In the genomic region with DNA sequence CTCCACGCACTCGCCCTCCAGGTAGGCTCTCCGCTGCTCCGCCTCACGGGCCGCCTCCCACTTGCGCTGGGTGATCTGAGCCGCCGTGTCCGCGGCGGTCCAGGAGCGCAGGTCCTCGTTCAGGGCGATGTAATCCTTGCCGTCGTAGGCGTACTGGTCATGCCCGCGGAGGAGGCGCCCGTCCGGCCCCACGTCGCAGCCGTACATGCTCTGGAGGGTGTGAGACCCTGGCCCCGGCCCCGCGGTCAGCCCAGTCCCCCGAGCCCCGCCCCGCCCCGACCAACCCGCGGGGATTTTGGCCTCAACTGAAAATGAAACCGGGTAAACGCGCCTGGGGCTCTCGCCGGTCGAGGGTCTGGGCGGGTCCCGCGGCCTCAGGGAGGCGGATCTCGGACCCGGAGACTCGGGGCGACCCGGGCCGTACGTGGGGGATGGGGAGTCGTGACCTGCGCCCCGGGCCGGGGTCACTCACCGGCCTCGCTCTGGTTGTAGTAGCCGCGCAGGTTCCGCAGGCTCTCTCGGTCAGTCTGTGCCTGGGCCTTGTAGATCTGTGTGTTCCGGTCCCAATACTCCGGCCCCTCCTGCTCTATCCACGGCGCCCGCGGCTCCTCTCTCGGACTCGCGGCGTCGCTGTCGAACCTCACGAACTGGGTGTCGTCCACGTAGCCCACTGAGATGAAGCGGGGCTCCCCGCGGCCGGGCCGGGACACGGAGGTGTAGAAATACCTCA, we compare ENCODE assay signal across 8 cellular contexts. TPM values are rescaled to one million over a fixed set of nuclear protein-coding genes. Genes with fewer than 3 reads are reported as not detected.
DNase-seq lines count a peak whose midpoint lies in the region; ATAC-seq and TF ChIP-seq lines count a peak whose summit lies in the region.

No MANE protein-coding gene starts in this region.

- H3K27me3 Mint-ChIP-seq in activated T-helper 17 cell treated with anti-CD3 and anti-CD28 coated beads, Interleukin-2, amount 50 U/mL, for 72 hours: no peaks in the 10 kb centered on the region
- H3K27me3 Mint-ChIP-seq in progenitor cell of endocrine pancreas: peaks cover 78% of the 10 kb centered on the region

- CTCF ChIA-PET in IMR-90 (lab: Yijun Ruan, JAX): no interaction called here

- H2AK5ac ChIP-seq in IMR-90 (ENCODE audit: low read depth, low read length): no peak overlapping the region; the same call in 1 of the 2 replicates

- peaks cover 60% of the 10 kb centered on the region for H3K36me3 Mint-ChIP-seq in activated T-helper 17 cell treated with anti-CD3 and anti-CD28 coated beads, Interleukin-2, amount 50 U/mL, for 72 hours (ENCODE audit: low read depth)
- H3K36me3 Mint-ChIP-seq in progenitor cell of endocrine pancreas (ENCODE audit: insufficient read depth): no peaks in the 10 kb centered on the region

- no peak for TF ChIP-seq POLR2A in IMR-90 (IDR thresholded peaks at IDR 0.05; ENCODE audit: low read depth, low read length)

- H2BK20ac ChIP-seq in IMR-90 (ENCODE audit: low read depth, low read length): no peak overlapping the region

- H4K20me1 ChIP-seq in IMR-90 (ENCODE audit: insufficient read depth, low read length): peaks cover 7% of the 10 kb centered on the region; the same call in 1 of the 2 replicates

- no peak overlapping the region for H2AK9ac ChIP-seq in IMR-90 (replicated peaks; ENCODE audit: low read depth, low read length, poor library complexity)

- peaks cover 44% of the 10 kb centered on the region for H3K4me1 Mint-ChIP-seq in activated T-helper 17 cell treated with anti-CD3 and anti-CD28 coated beads, Interleukin-2, amount 50 U/mL, for 72 hours
- peaks cover 2% of the 10 kb centered on the region for H3K4me1 Mint-ChIP-seq in progenitor cell of endocrine pancreas (ENCODE audit: low read depth)

- no peak for TF ChIP-seq RAD21 in IMR-90 (IDR thresholded peaks at IDR 0.05; ENCODE audit: low read length)

- H3K23ac ChIP-seq in IMR-90 (ENCODE audit: low read depth, low read length): no peak overlapping the region

- peaks cover 11% of the 10 kb centered on the region; the same call in 1 of the 2 replicates for H3K9me1 ChIP-seq in IMR-90 (ENCODE audit: insufficient read depth, low read length)

- no peak overlapping the region for H2BK120ac ChIP-seq in IMR-90 (ENCODE audit: low read depth, low read length)

- intact Hi-C loops in IMR-90 (cut with micrococcal nuclease): no loop called here

- in situ Hi-C loops in IMR-90 (cut with MboI; ENCODE audit: low sequenced_read_pairs): no loop called here

- H3K18ac ChIP-seq in IMR-90 (ENCODE audit: low read depth, low read length): no peak overlapping the region

- no peaks in the 10 kb centered on the region for H3K9me3 Mint-ChIP-seq in activated T-helper 17 cell treated with anti-CD3 and anti-CD28 coated beads, Interleukin-2, amount 50 U/mL, for 72 hours
- peaks cover 3% of the 10 kb centered on the region for H3K9me3 Mint-ChIP-seq in progenitor cell of endocrine pancreas (ENCODE audit: low read depth)

- dilution Hi-C loops in IMR-90 (cut with HindIII; ENCODE audit: low sequenced_read_pairs, unreplicated experiment): no loop called here

- H2AFZ ChIP-seq in IMR-90 (replicated peaks; ENCODE audit: low read length, poor library complexity): peak overlapping the region; percentile 86

- peak overlapping the region; percentile 64 for H3K4me3 ChIP-seq in IMR-90 (ENCODE audit: insufficient read depth, low read depth, low read length)

- H4K5ac ChIP-seq in IMR-90 (ENCODE audit: low read depth, low read length): no peak overlapping the region

- H3K9ac ChIP-seq in IMR-90 (ENCODE audit: low read depth, low read length): peak overlapping the region; percentile 48

- peaks cover 13% of the 10 kb centered on the region for H3K36me3 ChIP-seq in IMR-90 (ENCODE audit: control insufficient read depth, insufficient read depth, low read length)

- peak overlapping the region in 1 of 2 experiments; percentile 42; a peak in 1 of 4 replicates for H4K8ac ChIP-seq in IMR-90 (ENCODE audit: low read depth in 2 of 2, low read length in 2 of 2)

- H3K4ac ChIP-seq in IMR-90 (ENCODE audit: low read depth, low read length): no peak overlapping the region

- H3K27me3 ChIP-seq in IMR-90 (ENCODE audit: control insufficient read depth, insufficient read depth, low read length) (peaks cover 19% of the 10 kb centered on the region), foreskin keratinocyte (peaks cover 13% of the 10 kb centered on the region)

- peaks cover 5 to 17% of the 10 kb centered on the region in 2 experiments; a peak in 3 of 4 replicates for H3K79me1 ChIP-seq in IMR-90 (ENCODE audit: low read depth in 1 of 2, low read length in 2 of 2)

- H3K4me1 ChIP-seq in IMR-90 (ENCODE audit: control insufficient read depth, insufficient read depth, low read length) (peaks cover 4% of the 10 kb centered on the region; the same call in 1 of the 2 replicates), foreskin keratinocyte (no peaks in the 10 kb centered on the region)

- peak overlapping the region; percentile 87 for H3K4me3 Mint-ChIP-seq in activated T-helper 17 cell treated with anti-CD3 and anti-CD28 coated beads, Interleukin-2, amount 50 U/mL, for 72 hours
- H3K4me3 Mint-ChIP-seq in progenitor cell of endocrine pancreas (ENCODE audit: low read depth): peak overlapping the region; percentile 83

- ATAC-seq in GM18868 (IDR thresholded peaks at IDR 0.05; ENCODE audit: unreplicated experiment) (peak; percentile 7), IMR-90 (ENCODE audit: low read depth) (peak; percentile 79), foreskin keratinocyte (peak; percentile 24), GM18873 (IDR thresholded peaks at IDR 0.05; ENCODE audit: low FRiP score, unreplicated experiment) (no peak)
- ATAC-seq in activated T-helper 17 cell treated with anti-CD3 and anti-CD28 coated beads, Interleukin-2, amount 50 U/mL, for 72 hours (replicated peaks): peak; percentile 6

- 0 out of 2 replicates have a peak, but pooled peaks have one; percentile 8 for TF ChIP-seq CTCF in IMR-90 (conservative IDR thresholded peaks at IDR 0.05; ENCODE audit: low read depth, low read length)
- TF ChIP-seq CTCF in foreskin keratinocyte (conservative IDR thresholded peaks at IDR 0.05): no peak
- no peak for TF ChIP-seq CTCF in progenitor cell of endocrine pancreas (IDR thresholded peaks at IDR 0.05; ENCODE audit: unreplicated experiment)

- H3K27ac ChIP-seq in IMR-90 (ENCODE audit: insufficient read depth, low read length): peak overlapping the region; percentile 32; the same call in 1 of the 2 replicates
- H3K27ac ChIP-seq in foreskin keratinocyte: no peak overlapping the region

- H3K27ac Mint-ChIP-seq in activated T-helper 17 cell treated with anti-CD3 and anti-CD28 coated beads, Interleukin-2, amount 50 U/mL, for 72 hours: peak overlapping the region; percentile 99
- no peak overlapping the region for H3K27ac Mint-ChIP-seq in progenitor cell of endocrine pancreas

- H3K14ac ChIP-seq in IMR-90 (replicated peaks; ENCODE audit: low read depth, low read length): no peak overlapping the region; the same call in 1 of the 2 replicates

- DNase-seq in IMR-90: peak; percentile 18
- DNase-seq in foreskin keratinocyte: no peak
- no peak for DNase-seq in progenitor cell of endocrine pancreas (ENCODE audit: low spot score, unreplicated experiment)
- DNase-seq in NCI-H524 (lab: John Stamatoyannopoulos, UW): no peak
- DNase-seq in NCI-H446 treated with DMSO at 0.1 percent for 48 hours (lab: John Stamatoyannopoulos, UW): no peak

- WGBS in IMR-90 (ENCODE audit: extremely low coverage in 2 of 2, insufficient read length in 1 of 2), 2 experiments: 11% methylated on average over 13 of the region's 83 CpGs; no CpG with 5 or more reads in 1 of the 2 experiments

- no peak overlapping the region for H2BK15ac ChIP-seq in IMR-90 (ENCODE audit: low read depth, low read length)

- H2BK5ac ChIP-seq in IMR-90 (ENCODE audit: low read depth, low read length, poor library complexity, severe bottlenecking): no peak overlapping the region

- POLR2A ChIA-PET in IMR-90 (lab: Charles Lee; ENCODE audit: unreplicated experiment): no interaction called here

- no peaks in the 10 kb centered on the region for H3K9me3 ChIP-seq in IMR-90 (ENCODE audit: control insufficient read depth, insufficient read depth, low read length)

- TSS peak; percentile 97 for BruUV-seq in IMR-90 (replicated peaks; lab: Mats Ljungman, UMichigan)

- H3K4me2 ChIP-seq in IMR-90 (ENCODE audit: low read depth, low read length): peak overlapping the region; percentile 76

- H3K56ac ChIP-seq in IMR-90 (ENCODE audit: extremely low read depth, insufficient read depth, low read length): no peak overlapping the region

- H4K91ac ChIP-seq in IMR-90 (ENCODE audit: insufficient read depth, low read depth, low read length): no peak overlapping the region

TF ChIP-seq in IMR-90, 13 proteins besides CTCF, POLR2A, EP300 and RAD21 (continues in another document):
- TF ChIP-seq MAZ (IDR thresholded peaks at IDR 0.05; ENCODE audit: borderline replicate concordance, low read depth, low read length) (no peak), RFX5 (IDR thresholded peaks at IDR 0.05; ENCODE audit: low read depth, low read length) (no peak), ELK1 (IDR thresholded peaks at IDR 0.05; ENCODE audit: borderline replicate concordance, low read depth, low read length) (no peak)

RNA-seq across cellular contexts. Expression of gene HLA-B, which starts 0.6 kb away (rescaled TPM):
- total RNA-seq in IMR-90 (2012; rRNA removed) (41.7 and 44.1 TPM in 2 replicates), foreskin keratinocyte (266 and 383 TPM in 2 replicates), progenitor cell of endocrine pancreas (28.2 and 43.4 TPM in 2 replicates)
- polyA plus RNA-seq in IMR-90 (2012; rRNA removed) (259 and 309 TPM in 2 replicates), foreskin keratinocyte (319 and 484 TPM in 2 replicates)
- polyA plus RNA-seq in IMR-90 (2012; cell fraction: cytosol; rRNA removed): 346 and 472 TPM in 2 replicates
- 315 and 357 TPM in 2 replicates for polyA plus RNA-seq in IMR-90 (2012; cell fraction: nucleus; rRNA removed; ENCODE audit: low replicate concordance)
- 1,000 to 10,000 TPM; 3,089 to 4,180 TPM for total RNA-seq in activated T-helper 17 cell treated with anti-CD3 and anti-CD28 coated beads, Interleukin-2, amount 50 U/mL, for 72 hours

RNA-seq across cellular contexts. Expression of gene MICA, which starts 47.0 kb away (rescaled TPM):
- total RNA-seq in IMR-90 (2012; rRNA removed) (52.2 and 55.9 TPM in 2 replicates), foreskin keratinocyte (28.3 and 55.9 TPM in 2 replicates), progenitor cell of endocrine pancreas (8.9 and 10.1 TPM in 2 replicates)
- polyA plus RNA-seq in IMR-90 (2012; rRNA removed) (67.7 and 72.8 TPM in 2 replicates), foreskin keratinocyte (30.8 and 63.8 TPM in 2 replicates)
- polyA plus RNA-seq in IMR-90 (2012; cell fraction: cytosol; rRNA removed): 42.3 and 47.1 TPM in 2 replicates
- 62.2 and 62.4 TPM in 2 replicates for polyA plus RNA-seq in IMR-90 (2012; cell fraction: nucleus; rRNA removed; ENCODE audit: low replicate concordance)
- total RNA-seq in activated T-helper 17 cell treated with anti-CD3 and anti-CD28 coated beads, Interleukin-2, amount 50 U/mL, for 72 hours: 10 to 100 TPM; 11.6 to 16.2 TPM
